Comparison of ENCODE assay signal across 7 cellular contexts in the genomic region with DNA sequence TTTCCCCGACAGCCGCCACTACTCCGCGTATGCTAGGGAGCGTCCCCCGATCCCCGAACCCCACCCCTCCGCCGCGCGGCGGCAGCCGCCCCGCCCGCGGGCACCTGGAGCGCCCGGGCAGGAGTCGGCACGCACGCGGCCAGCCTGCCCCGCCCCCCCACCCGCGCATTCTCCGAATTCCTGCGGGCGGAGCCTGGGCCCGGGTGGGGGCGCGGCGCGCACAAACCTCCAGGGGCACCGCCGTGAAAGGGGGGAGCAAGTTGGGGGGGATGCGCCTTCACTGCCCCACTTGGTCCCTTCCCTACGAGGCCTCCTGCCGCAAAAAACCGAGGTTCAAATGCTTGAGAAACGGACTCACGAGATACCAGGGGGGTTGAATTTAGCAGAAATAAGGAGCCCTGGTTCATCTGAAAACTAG. TPM values are rescaled to one million over a fixed set of nuclear protein-coding genes. Genes with fewer than 3 reads are reported as not detected.
A peak's percentile ranks its signal among the peaks of the same experiment; 100 is the strongest.
DNase-seq lines count a peak whose midpoint lies in the region; ATAC-seq and TF ChIP-seq lines count a peak whose summit lies in the region.

No MANE protein-coding gene starts in this region.

- H3K27ac Mint-ChIP-seq in activated CD8-positive, alpha-beta T cell treated with anti-CD3 and anti-CD28 coated beads, Interleukin-2, amount 10 ng/mL, durations not matched to agents 7 days and 5 days = no peak overlapping the region

- H3K4me1 Mint-ChIP-seq in activated CD8-positive, alpha-beta T cell treated with anti-CD3 and anti-CD28 coated beads, Interleukin-2, amount 10 ng/mL, durations not matched to agents 7 days and 5 days (ENCODE audit: low read depth) = peaks cover 6% of the 10 kb centered on the region

- WGBS in neuronal stem cell (ENCODE audit: extremely low coverage in 2 of 2, insufficient read length in 2 of 2, insufficient replicate concordance in 1 of 2), 2 donors = no CpG with 5 or more reads among the region's 41 CpGs

- no peaks in the 10 kb centered on the region for H3K36me3 Mint-ChIP-seq in activated CD8-positive, alpha-beta T cell treated with anti-CD3 and anti-CD28 coated beads, Interleukin-2, amount 10 ng/mL, durations not matched to agents 7 days and 5 days (ENCODE audit: low read depth)

- peak overlapping the region; percentile 89 for H2BK120ac ChIP-seq in neuronal stem cell (ENCODE audit: low read depth, low read length)

- H2AK5ac ChIP-seq in neuronal stem cell (ENCODE audit: low read depth, low read length) = peak overlapping the region; percentile 93

- H2BK15ac ChIP-seq in neuronal stem cell (ENCODE audit: low read length) = peak overlapping the region; percentile 34

- peaks cover 24% of the 10 kb centered on the region for H3K27me3 Mint-ChIP-seq in activated CD8-positive, alpha-beta T cell treated with anti-CD3 and anti-CD28 coated beads, Interleukin-2, amount 10 ng/mL, durations not matched to agents 7 days and 5 days (ENCODE audit: low read depth)

- POLR2A ChIA-PET in activated CD8-positive, alpha-beta T cell treated with anti-CD3 and anti-CD28 coated beads, Interleukin-2, amount 10 ng/mL, durations not matched to agents 7 days and 5 days (lab: Charles Lee) = no interaction called here

- no peak for TF ChIP-seq CTCF in fibroblast of mammary gland (conservative IDR thresholded peaks at IDR 0.05; ENCODE audit: control insufficient read depth, insufficient read depth, low read depth, low read length)

- H3K9ac ChIP-seq in HUES6 (ENCODE audit: low read length) (peak overlapping the region; percentile 88), neuronal stem cell (ENCODE audit: low read depth, low read length, poor library complexity) (peak overlapping the region; percentile 98)

- peak overlapping the region; percentile 97 for H2BK5ac ChIP-seq in neuronal stem cell (ENCODE audit: low read length)

- no peaks in the 10 kb centered on the region for H3K9me3 Mint-ChIP-seq in activated CD8-positive, alpha-beta T cell treated with anti-CD3 and anti-CD28 coated beads, Interleukin-2, amount 10 ng/mL, durations not matched to agents 7 days and 5 days (ENCODE audit: insufficient read depth)

- H2BK12ac ChIP-seq in neuronal stem cell (ENCODE audit: low read length) = no peak overlapping the region

- no peak for DNase-seq in activated CD8-positive, alpha-beta T cell treated with anti-CD3 and anti-CD28 coated beads, Interleukin-2, amount 10 ng/mL, durations not matched to agents 7 days and 5 days
- no peak for DNase-seq in fibroblast of mammary gland (ENCODE audit: low read depth)
- DNase-seq in neuronal stem cell (ENCODE audit: low spot score) = peak; percentile 74
- no peak for DNase-seq in NCI-H187 treated with DMSO at 0.1 percent for 48 hours (lab: John Stamatoyannopoulos, UW)
- DNase-seq in SHP77 (lab: John Stamatoyannopoulos, UW) = no peak

- no peaks in the 10 kb centered on the region for H3K9me3 ChIP-seq in HUES6 (ENCODE audit: control insufficient read depth, insufficient read depth, low read depth, low read length)
- H3K9me3 ChIP-seq in neuronal stem cell (replicated peaks in 1 of 2; ENCODE audit: control insufficient read depth in 2 of 2, insufficient read depth in 1 of 2, low read depth in 1 of 2, low read length in 2 of 2) = peaks cover 0 to 2% of the 10 kb centered on the region in 2 donors

- no peak overlapping the region for H4K8ac ChIP-seq in neuronal stem cell (ENCODE audit: low read depth, low read length)

- peak overlapping the region; percentile 42 for H3K4me3 Mint-ChIP-seq in activated CD8-positive, alpha-beta T cell treated with anti-CD3 and anti-CD28 coated beads, Interleukin-2, amount 10 ng/mL, durations not matched to agents 7 days and 5 days

- H4K91ac ChIP-seq in neuronal stem cell (ENCODE audit: low read depth, low read length, poor library complexity) = no peak overlapping the region

- H3K27me3 ChIP-seq in HUES6 (ENCODE audit: control insufficient read depth, insufficient read depth, low read length) (peaks cover 13% of the 10 kb centered on the region; the same call in 1 of the 2 replicates), neuronal stem cell (ENCODE audit: control insufficient read depth in 3 of 3, insufficient read depth in 3 of 3, low read depth in 1 of 3, low read length in 3 of 3) (no peaks in the 10 kb centered on the region)

- peak overlapping the region; percentile 76 for H3K4me3 ChIP-seq in HUES6 (ENCODE audit: low read depth, low read length)
- H3K4me3 ChIP-seq in fibroblast of mammary gland (ENCODE audit: control insufficient read depth, low read depth, low read length) = peak overlapping the region; percentile 84
- peak overlapping the region; percentile 77 to 93 for H3K4me3 ChIP-seq in neuronal stem cell (ENCODE audit: low read length in 2 of 2)

- no peak overlapping the region for H3K14ac ChIP-seq in neuronal stem cell (ENCODE audit: low read length)

- H3K4me1 ChIP-seq in HUES6 (ENCODE audit: control insufficient read depth, insufficient read depth, low read length) (peaks cover 45% of the 10 kb centered on the region), neuronal stem cell (ENCODE audit: control insufficient read depth in 2 of 2, insufficient read depth in 1 of 2, low read depth in 1 of 2, low read length in 2 of 2) (peaks cover 28 to 37% of the 10 kb centered on the region in 2 donors)

- peaks cover 14% of the 10 kb centered on the region for H3K79me1 ChIP-seq in neuronal stem cell (ENCODE audit: low read depth, low read length)

- peaks cover 32% of the 10 kb centered on the region for H3K36me3 ChIP-seq in HUES6 (ENCODE audit: control insufficient read depth, insufficient read depth, low read length)
- H3K36me3 ChIP-seq in neuronal stem cell (replicated peaks in 1 of 2; ENCODE audit: control insufficient read depth in 2 of 2, insufficient read depth in 2 of 2, low read length in 2 of 2) = peaks cover 14 to 44% of the 10 kb centered on the region in 2 donors

- ATAC-seq in activated CD8-positive, alpha-beta T cell treated with anti-CD3 and anti-CD28 coated beads, Interleukin-2, amount 10 ng/mL, durations not matched to agents 7 days and 5 days = no peak
- no peak for ATAC-seq in HG03442 (IDR thresholded peaks at IDR 0.05; ENCODE audit: unreplicated experiment)

- no peak overlapping the region for H3K23ac ChIP-seq in neuronal stem cell (ENCODE audit: low read depth, low read length, poor library complexity)

- H3K4me2 ChIP-seq in neuronal stem cell (ENCODE audit: insufficient read depth, low read length, poor library complexity, severe bottlenecking) = peak overlapping the region; percentile 72

- peak overlapping the region; percentile 99 for H3K18ac ChIP-seq in neuronal stem cell (ENCODE audit: low read length)

- CTCF ChIA-PET in activated CD8-positive, alpha-beta T cell treated with anti-CD3 and anti-CD28 coated beads, Interleukin-2, amount 10 ng/mL, durations not matched to agents 7 days and 5 days (lab: Charles Lee) = interaction anchor here (1.3 to 9.7 kb wide), 6 partner anchors 14 to 88 kb away, joined by 3 to 489 read pairs (median 64); a partner anchor contains a TSS

- H2AFZ ChIP-seq in neuronal stem cell (ENCODE audit: low read length) = peak overlapping the region; percentile 81

- H3K4ac ChIP-seq in neuronal stem cell (ENCODE audit: low read length) = no peak overlapping the region

- H3K27ac ChIP-seq in HUES6 (ENCODE audit: low read depth, low read length) = peak overlapping the region; percentile 44; the same call in 1 of the 2 replicates
- H3K27ac ChIP-seq in neuronal stem cell (replicated peaks; ENCODE audit: low read length) = peak overlapping the region; percentile 95

RNA-seq across cellular contexts. Expression of a gene that starts 1.7 kb away (rescaled TPM):
- 1 to 10 TPM in 1 of 2 experiments, under 1 TPM in 1; 0.74 to 1.4 TPM for total RNA-seq in activated CD8-positive, alpha-beta T cell treated with anti-CD3 and anti-CD28 coated beads, Interleukin-2, amount 10 ng/mL, durations not matched to agents 7 days and 5 days
- polyA plus RNA-seq in neuronal stem cell (2013, experiment 1 of 2) = 63.6 TPM
- polyA plus RNA-seq in neuronal stem cell (2013, experiment 2 of 2) = 64.1 TPM

RNA-seq across cellular contexts. Expression of a gene that starts 23.8 kb away (rescaled TPM):
- 10 to 100 TPM; 74.7 to 79.1 TPM for total RNA-seq in activated CD8-positive, alpha-beta T cell treated with anti-CD3 and anti-CD28 coated beads, Interleukin-2, amount 10 ng/mL, durations not matched to agents 7 days and 5 days
- polyA plus RNA-seq in neuronal stem cell (2013, experiment 1 of 2) = 59.1 TPM
- 60.9 TPM for polyA plus RNA-seq in neuronal stem cell (2013, experiment 2 of 2)

RNA-seq across cellular contexts. Expression of a gene that starts 29.3 kb away (rescaled TPM):
- 1 to 10 TPM; 7.8 to 9.0 TPM for total RNA-seq in activated CD8-positive, alpha-beta T cell treated with anti-CD3 and anti-CD28 coated beads, Interleukin-2, amount 10 ng/mL, durations not matched to agents 7 days and 5 days
- polyA plus RNA-seq in neuronal stem cell (2013, experiment 1 of 2) = 7.0 TPM
- polyA plus RNA-seq in neuronal stem cell (2013, experiment 2 of 2) = 6.1 TPM

RNA-seq across cellular contexts. Expression of a gene that starts 51.5 kb away (rescaled TPM):
- 10 to 100 TPM; 55.5 to 64.9 TPM for total RNA-seq in activated CD8-positive, alpha-beta T cell treated with anti-CD3 and anti-CD28 coated beads, Interleukin-2, amount 10 ng/mL, durations not matched to agents 7 days and 5 days
- polyA plus RNA-seq in neuronal stem cell (2013, experiment 1 of 2) = 88.1 TPM
- polyA plus RNA-seq in neuronal stem cell (2013, experiment 2 of 2) = 93.5 TPM

RNA-seq across cellular contexts. Expression of a gene that starts 54.0 kb away (rescaled TPM):
- 10 to 100 TPM; 64.5 to 74.5 TPM for total RNA-seq in activated CD8-positive, alpha-beta T cell treated with anti-CD3 and anti-CD28 coated beads, Interleukin-2, amount 10 ng/mL, durations not matched to agents 7 days and 5 days
- 136 TPM for polyA plus RNA-seq in neuronal stem cell (2013, experiment 1 of 2)
- 135 TPM for polyA plus RNA-seq in neuronal stem cell (2013, experiment 2 of 2)
